ENCODE assay signal across 16 cellular contexts in genomic region chr3:170905862-170906261, GRCh38.
"Had no signal": no experiment of that assay in that cellular context is flagged by ENCODE, and none has a peak within 500 bp of the region (broad histone marks: within the 10 kb centered on the region; RNA-seq: fewer than 3 reads in every experiment).

No MANE protein-coding gene starts in this region.

- DNase-seq: activated CD4-positive, alpha-beta T cell treated with anti-CD3 and anti-CD28 coated beads, Interleukin-2, amount 50 U/mL, for 1 hour; activated CD4-positive, CD25-positive, alpha-beta regulatory T cell; activated effector memory CD4-positive, alpha-beta T cell treated with Interleukin-2 at 50 U/mL for 16 hours; activated T-cell treated with anti-CD3 and anti-CD28 coated beads for 4 hours; dermis blood vessel endothelial cell; endodermal cell; erythroblast; foreskin fibroblast; glutamatergic neuron; mucosa of descending colon; naive thymus-derived CD8-positive, alpha-beta T cell; psoas muscle; stimulated activated CD4-positive, alpha-beta T cell treated with anti-CD3 and anti-CD28 coated beads, Interleukin-2, amount 100 ng/mL, for 24 hours; stimulated activated naive B cell treated with anti-CD40 and anti-IgM and Interleukin-4, amounts not matched to agents 10 μg/mL and 1 μg/mL and 100 μg/mL, for 72 hours had no signal

- H3K27me3 Mint-ChIP-seq: naive thymus-derived CD8-positive, alpha-beta T cell; stimulated activated naive B cell treated with anti-CD40 and anti-IgM and Interleukin-4, amounts not matched to agents 10 μg/mL and 1 μg/mL and 100 μg/mL, for 72 hours had no signal

- H3K36me3 ChIP-seq: tibial nerve had no signal

- H3K27ac ChIP-seq: psoas muscle, tibial nerve had no signal

- H3K27ac Mint-ChIP-seq: activated naive CD4-positive, alpha-beta T cell treated with anti-CD3 and anti-CD28 coated beads, Interleukin-2, amount 50 U/mL, for 72 hours; endodermal cell; naive thymus-derived CD8-positive, alpha-beta T cell; stimulated activated naive B cell treated with anti-CD40 and anti-IgM and Interleukin-4, amounts not matched to agents 10 μg/mL and 1 μg/mL and 100 μg/mL, for 72 hours had no signal

- H3K4me3 Mint-ChIP-seq: endodermal cell; stimulated activated naive B cell treated with anti-CD40 and anti-IgM and Interleukin-4, amounts not matched to agents 10 μg/mL and 1 μg/mL and 100 μg/mL, for 72 hours had no signal

- H3K27me3 ChIP-seq: tibial nerve had no signal

- H3K4me3 ChIP-seq: mucosa of descending colon, psoas muscle, tibial nerve had no signal

- H3K4me1 ChIP-seq: psoas muscle had no signal
